Comparison of ENCODE assay signal across 8 cellular contexts in the genomic region with DNA sequence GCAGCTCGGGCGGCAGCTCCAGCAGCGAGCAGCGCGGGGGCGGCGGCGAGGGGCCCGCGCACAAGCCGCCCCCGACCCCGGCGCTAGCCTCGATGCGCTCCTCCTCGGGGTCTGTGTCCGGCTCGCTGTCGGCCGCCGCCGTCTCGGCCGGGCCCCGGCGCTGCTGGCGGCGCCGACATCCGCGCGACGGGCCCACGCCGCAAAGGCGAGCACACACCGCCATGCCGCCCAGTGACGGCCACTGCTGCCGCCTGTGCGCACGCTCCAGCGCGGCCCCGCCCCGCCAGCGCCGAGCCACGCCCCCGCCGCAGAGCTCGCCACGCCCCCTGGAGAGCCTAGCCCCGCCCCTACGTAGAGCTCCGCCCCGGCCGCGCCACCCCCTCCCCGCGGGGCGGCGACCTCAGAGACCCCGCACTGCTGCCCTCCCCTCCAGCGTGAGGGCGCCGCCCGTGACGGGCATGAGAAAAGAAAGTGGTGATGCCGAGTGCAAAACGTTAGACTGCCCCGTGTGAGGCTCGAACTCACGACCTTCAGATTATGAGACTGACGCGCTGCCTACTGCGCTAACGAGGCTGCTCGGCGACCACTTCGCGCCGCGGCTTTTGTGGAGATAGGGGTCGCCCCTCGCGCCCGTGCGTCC. TPM values are rescaled to one million over a fixed set of nuclear protein-coding genes. Genes with fewer than 3 reads are reported as not detected.
DNase-seq lines count a peak whose midpoint lies in the region; TF ChIP-seq lines count a peak whose summit lies in the region.

A gene with protein sequence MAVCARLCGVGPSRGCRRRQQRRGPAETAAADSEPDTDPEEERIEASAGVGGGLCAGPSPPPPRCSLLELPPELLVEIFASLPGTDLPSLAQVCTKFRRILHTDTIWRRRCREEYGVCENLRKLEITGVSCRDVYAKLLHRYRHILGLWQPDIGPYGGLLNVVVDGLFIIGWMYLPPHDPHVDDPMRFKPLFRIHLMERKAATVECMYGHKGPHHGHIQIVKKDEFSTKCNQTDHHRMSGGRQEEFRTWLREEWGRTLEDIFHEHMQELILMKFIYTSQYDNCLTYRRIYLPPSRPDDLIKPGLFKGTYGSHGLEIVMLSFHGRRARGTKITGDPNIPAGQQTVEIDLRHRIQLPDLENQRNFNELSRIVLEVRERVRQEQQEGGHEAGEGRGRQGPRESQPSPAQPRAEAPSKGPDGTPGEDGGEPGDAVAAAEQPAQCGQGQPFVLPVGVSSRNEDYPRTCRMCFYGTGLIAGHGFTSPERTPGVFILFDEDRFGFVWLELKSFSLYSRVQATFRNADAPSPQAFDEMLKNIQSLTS (minus strand): TSS at position 255 of the 640 bp plus-strand sequence. CDS start 32 bp downstream, at position 223.

- peaks cover 3% of the 10 kb centered on the region for H3K27me3 Mint-ChIP-seq in HFFc6 (ENCODE audit: insufficient read depth)

- H3K4me1 Mint-ChIP-seq in HFFc6 (ENCODE audit: low read depth): peaks cover 49% of the 10 kb centered on the region

- H3K27ac ChIP-seq in left ventricle myocardium inferior (replicated peaks): peak within 1 kb of the TSS; percentile 93
- peak within 1 kb of the TSS; percentile 81 to 90 for H3K27ac ChIP-seq in prostate gland
- H3K27ac ChIP-seq in urinary bladder (ENCODE audit: low read depth): peak within 1 kb of the TSS; percentile 83

- H3K27me3 ChIP-seq in left ventricle myocardium inferior (ENCODE audit: low read depth) (no peaks in the 10 kb centered on the region), prostate gland (replicated peaks; ENCODE audit: insufficient read depth) (no peaks in the 10 kb centered on the region)

- DNase-seq in GM10248 (ENCODE audit: extremely low spot score) (peak; percentile 87), HFFc6 (peak; percentile 90), NCI-H1092 (lab: John Stamatoyannopoulos, UW) (peak; percentile 90), amniotic epithelial cell (ENCODE audit: low read depth) (peak; percentile 84), left ventricle myocardium inferior (peak; percentile 86), prostate gland (ENCODE audit: low spot score) (peak; percentile 82)

- intact Hi-C loops in T-helper 1 cell treated with Interleukin-12 subunit alpha and Interleukin-12 subunit beta and Interleukin-4 antibody, amounts not matched to agents 30 ng/mL and 1 ng/mL, for 36 hours (cut with micrococcal nuclease): loop anchor here (1.0 to 5.0 kb wide), 7 partner anchors 9 to 1831 kb away; partner anchors contain the start of genes C16orf95, MAP1LC3B, ZC3H18 and ZCCHC14
- intact Hi-C loops in left ventricle myocardium inferior (cut with micrococcal nuclease) (no loop called here), prostate gland (cut with DNase I) (no loop called here)

- H3K4me1 ChIP-seq in left ventricle myocardium inferior: peaks cover 78% of the 10 kb centered on the region
- peaks cover 9% of the 10 kb centered on the region for H3K4me1 ChIP-seq in prostate gland (replicated peaks)
- H3K4me1 ChIP-seq in urinary bladder (ENCODE audit: insufficient read depth): no peaks in the 10 kb centered on the region

- no peak for TF ChIP-seq CTCF in GM10248 (IDR thresholded peaks at IDR 0.05; ENCODE audit: control extremely low read depth, extremely low read depth, low read depth, missing control alignments)
- TF ChIP-seq CTCF in HFFc6 (IDR thresholded peaks at IDR 0.05): peak; percentile 26; the same call in 1 of the 2 replicates
- TF ChIP-seq CTCF in left ventricle myocardium inferior (IDR thresholded peaks at IDR 0.05; ENCODE audit: borderline replicate concordance): no peak
- no peak for TF ChIP-seq CTCF in prostate gland (IDR thresholded peaks at IDR 0.05)

- POLR2A ChIA-PET in GM10248 (lab: Yijun Ruan, JAX): interaction anchor here (0.6 to 2.6 kb wide), 5 partner anchors 9 to 67 kb away, joined by 3 to 20 read pairs (median 4); partner anchors contain the start of genes C16orf95 and MAP1LC3B

- H3K9me3 ChIP-seq in left ventricle myocardium inferior (replicated peaks) (no peaks in the 10 kb centered on the region), prostate gland (no peaks in the 10 kb centered on the region)

- peak; percentile 92 for TF ChIP-seq POLR2A in prostate gland (IDR thresholded peaks at IDR 0.05)

- CTCF ChIA-PET in GM10248 (lab: Yijun Ruan, JAX): interaction anchor here (1.0 to 2.2 kb wide), 4 partner anchors 11 to 251 kb away, joined by 3 to 19 read pairs (median 5); no protein-coding TSS in a partner anchor

- H3K4me3 ChIP-seq in left ventricle myocardium inferior (peak within 1 kb of the TSS; percentile 76), prostate gland (peak within 1 kb of the TSS; percentile 75 to 80), urinary bladder (ENCODE audit: low read depth, low read length) (peak within 1 kb of the TSS; percentile 94)

- no peaks in the 10 kb centered on the region for H3K9me3 Mint-ChIP-seq in HFFc6

- H3K27ac Mint-ChIP-seq in HFFc6: peak within 1 kb of the TSS; percentile 85

- WGBS in prostate gland: under 1% methylated on average over 45 of the region's 90 CpGs
- under 1% methylated on average over 90 of the region's 90 CpGs for WGBS in urinary bladder

- no peaks in the 10 kb centered on the region for H3K36me3 Mint-ChIP-seq in HFFc6 (ENCODE audit: low read depth)

- H3K36me3 ChIP-seq in left ventricle myocardium inferior (no peaks in the 10 kb centered on the region), prostate gland (no peaks in the 10 kb centered on the region), urinary bladder (ENCODE audit: insufficient read depth) (no peaks in the 10 kb centered on the region)

- H3K4me3 Mint-ChIP-seq in HFFc6: peak within 1 kb of the TSS; percentile 92

RNA-seq across cellular contexts. Expression of the gene that starts here (rescaled TPM):
- 10 to 100 TPM; 23.0 to 30.0 (median 25.1) TPM for total RNA-seq in HFFc6 (2021; fragmentation: NEBNext Ultra II Directional; extraction: Animal tissue kit (Norgen Biotek cat#: 25700))
- 33.0 and 33.8 TPM in 2 replicates for total RNA-seq in T-helper 1 cell treated with Interleukin-12 subunit alpha and Interleukin-12 subunit beta and Interleukin-4 antibody, amounts not matched to agents 30 ng/mL and 1 ng/mL, for 36 hours
- total RNA-seq in left ventricle myocardium inferior (74.5 TPM), prostate gland (10 to 100 TPM; 39.5 to 65.8 TPM), urinary bladder (15.0 TPM)
- polyA plus RNA-seq in urinary bladder: 65.2 TPM

Comparison
In these comparisons a context has a peak if more than half of its experiments do, and no peak if none do; other contexts are left out.
1. Peak in every context shown above with its lines: DNase-seq, H3K4me3 ChIP-seq and H3K27ac ChIP-seq.